In the genomic region with DNA sequence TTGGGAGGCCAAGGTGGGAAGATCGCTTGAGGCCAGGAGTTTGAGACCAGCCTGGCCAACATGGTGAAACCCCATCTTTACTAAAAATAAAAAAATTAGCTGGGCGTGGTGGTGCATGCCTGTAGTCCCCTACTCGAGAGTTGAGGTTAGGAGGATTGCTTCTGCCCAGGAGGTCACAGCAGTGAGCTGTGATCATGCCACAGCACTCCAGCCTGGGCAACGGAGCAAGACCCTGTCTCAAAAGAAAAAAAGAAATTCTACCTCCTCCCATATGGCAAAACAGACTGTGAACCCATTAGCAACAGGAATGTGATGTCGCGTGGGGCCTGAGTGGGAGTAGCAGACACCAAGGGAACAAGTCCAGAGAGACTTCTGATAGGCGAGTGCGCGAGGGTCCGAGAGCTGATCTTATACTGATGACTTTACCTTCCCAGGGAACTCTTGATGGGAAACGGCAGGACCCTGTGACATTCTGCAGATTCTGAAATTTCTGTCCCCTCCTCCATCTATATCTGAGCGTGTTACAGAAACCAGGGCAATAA, we compare ENCODE assay signal across 18 cellular contexts.
"Had no signal": no experiment of that assay in that cellular context is flagged by ENCODE, and none has a peak within 500 bp of the region (broad histone marks: within the 10 kb centered on the region; RNA-seq: fewer than 3 reads in every experiment).

No MANE protein-coding gene starts in this region.

- H3K36me3 ChIP-seq: esophagus muscularis mucosa, pancreas, right lobe of liver, stomach had no signal

- ATAC-seq: activated CD4-positive, CD25-positive, alpha-beta regulatory T cell treated with anti-CD3 and anti-CD28 coated beads, Interleukin-2, amount 50 U/mL, for 24 hours; naive thymus-derived CD4-positive, alpha-beta T cell; pancreas had no signal

- H3K36me3 Mint-ChIP-seq: activated naive CD4-positive, alpha-beta T cell treated with anti-CD3 and anti-CD28 coated beads, Interleukin-2, amount 50 U/mL, for 72 hours; immature natural killer cell; memory B cell; stimulated activated effector memory CD8-positive, alpha-beta T cell treated with anti-CD3 and anti-CD28 coated beads, Interleukin-12 subunit alpha, Interleukin-12 subunit beta, amount 100 ng/mL, for 72 hours; type B pancreatic cell had no signal

- H3K4me3 Mint-ChIP-seq: activated T-helper 1 cell treated with anti-CD3 and anti-CD28 coated beads, Interleukin-12 subunit alpha, Interleukin-12 subunit beta, Interleukin-2, Interleukin-4 antibody, amounts not matched to agents 30 ng/mL and 10 ng/mL and 1 ng/mL, durations not matched to agents 14 hours and 24 hours and 36 hours; dendritic cell treated with granulocyte-macrophage colony-stimulating factor and Interleukin-4, amounts not matched to agents 40 ng/mL and 50 ng/mL, for 4 days; immature natural killer cell; memory B cell; naive thymus-derived CD4-positive, alpha-beta T cell; stimulated activated effector memory CD8-positive, alpha-beta T cell treated with anti-CD3 and anti-CD28 coated beads, Interleukin-12 subunit alpha, Interleukin-12 subunit beta, amount 100 ng/mL, for 72 hours; type B pancreatic cell had no signal

- H3K4me3 ChIP-seq: esophagus muscularis mucosa, pancreas, right lobe of liver, stomach had no signal

- H3K9me3 ChIP-seq: esophagus muscularis mucosa, pancreas, right lobe of liver, stomach had no signal

- H3K27ac ChIP-seq: esophagus muscularis mucosa, pancreas, stomach had no signal

- H3K27me3 ChIP-seq: esophagus muscularis mucosa, pancreas, right lobe of liver, stomach had no signal

- H3K27ac Mint-ChIP-seq: activated T-helper 1 cell treated with anti-CD3 and anti-CD28 coated beads, Interleukin-12 subunit alpha, Interleukin-12 subunit beta, Interleukin-2, Interleukin-4 antibody, amounts not matched to agents 30 ng/mL and 10 ng/mL and 1 ng/mL, durations not matched to agents 14 hours and 24 hours and 36 hours; dendritic cell treated with granulocyte-macrophage colony-stimulating factor and Interleukin-4, amounts not matched to agents 40 ng/mL and 50 ng/mL, for 4 days; immature natural killer cell; memory B cell; naive thymus-derived CD4-positive, alpha-beta T cell; stimulated activated effector memory CD8-positive, alpha-beta T cell treated with anti-CD3 and anti-CD28 coated beads, Interleukin-12 subunit alpha, Interleukin-12 subunit beta, amount 100 ng/mL, for 72 hours; type B pancreatic cell had no signal

- H3K9me3 Mint-ChIP-seq: stimulated activated effector memory CD8-positive, alpha-beta T cell treated with anti-CD3 and anti-CD28 coated beads, Interleukin-12 subunit alpha, Interleukin-12 subunit beta, amount 100 ng/mL, for 72 hours; type B pancreatic cell had no signal

- DNase-seq: activated CD4-positive, alpha-beta T cell treated with anti-CD3 and anti-CD28 coated beads, Interleukin-2, amount 50 U/mL, for 4 hours; activated gamma-delta T cell treated with Interleukin-2 at 50 U/mL for 16 hours; effector CD8-positive, alpha-beta T cell; immature natural killer cell; naive thymus-derived CD4-positive, alpha-beta T cell; pancreas; small intestine; stimulated activated CD4-positive, alpha-beta T cell treated with anti-CD3 and anti-CD28 coated beads, Interleukin-4, amount 100 ng/mL, for 24 hours; stomach had no signal

- H3K4me1 Mint-ChIP-seq: immature natural killer cell had no signal
